18 cellular contexts compared by ENCODE assay signal in the genomic region with DNA sequence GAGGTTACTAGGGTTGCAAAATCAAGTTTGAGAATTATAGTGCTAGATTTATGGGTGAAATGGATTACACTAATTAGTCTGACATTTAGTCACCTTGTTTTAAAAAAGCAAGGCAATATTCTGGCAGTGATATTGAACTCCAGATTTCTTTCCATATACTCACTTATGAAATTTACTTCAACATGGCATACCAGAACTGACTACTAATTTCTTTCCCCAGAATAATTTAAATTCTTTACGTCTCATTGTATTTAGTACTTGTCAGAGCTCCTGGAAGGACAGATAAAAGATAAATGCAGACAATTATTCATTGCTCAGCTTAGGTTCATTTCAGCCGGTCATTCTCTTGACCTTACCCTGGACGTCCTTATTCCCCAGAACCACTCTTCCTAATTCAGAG.
"Had no signal": no experiment of that assay in that cellular context is flagged by ENCODE, and none has a peak within 500 bp of the region (broad histone marks: within the 10 kb centered on the region; RNA-seq: fewer than 3 reads in every experiment).

No MANE protein-coding gene starts in this region.

- H3K4me1 Mint-ChIP-seq: activated CD4-positive, alpha-beta memory T cell treated with anti-CD3 and anti-CD28 coated beads, Interleukin-2, amount 10 ng/mL, durations not matched to agents 7 days and 5 days; naive B cell; neural progenitor cell; T-helper 17 cell had no signal

- H3K4me3 Mint-ChIP-seq: activated CD4-positive, alpha-beta memory T cell treated with anti-CD3 and anti-CD28 coated beads, Interleukin-2, amount 10 ng/mL, durations not matched to agents 7 days and 5 days; activated T-cell treated with anti-CD3 and anti-CD28 coated beads, Interleukin-2, amount 50 U/mL, for 4 hours; brain; naive B cell; neural progenitor cell; T-helper 17 cell had no signal

- H3K9me3 ChIP-seq: ovary, thoracic aorta had no signal

- H3K27me3 ChIP-seq: heart left ventricle, neural progenitor cell, ovary, stomach had no signal

- H3K9ac ChIP-seq: neural progenitor cell had no signal

- H2AFZ ChIP-seq: neural progenitor cell had no signal

- H3K36me3 ChIP-seq: neural progenitor cell, ovary, WERI-Rb-1 had no signal

- H3K36me3 Mint-ChIP-seq: activated naive CD4-positive, alpha-beta T cell treated with anti-CD3 and anti-CD28 coated beads, Interleukin-2, amount 50 U/mL, for 72 hours; naive B cell had no signal

- H3K27ac Mint-ChIP-seq: activated CD4-positive, alpha-beta memory T cell treated with anti-CD3 and anti-CD28 coated beads, Interleukin-2, amount 10 ng/mL, durations not matched to agents 7 days and 5 days; brain; naive B cell; neural progenitor cell; T-helper 17 cell had no signal

- H3K27ac ChIP-seq: heart left ventricle, neural progenitor cell, ovary, stomach, thoracic aorta, WERI-Rb-1 had no signal

- H3K4me2 ChIP-seq: neural progenitor cell had no signal

- H3K4me1 ChIP-seq: neural progenitor cell had no signal

- DNase-seq: activated CD4-positive, alpha-beta memory T cell treated with anti-CD3 and anti-CD28 coated beads, Interleukin-2, amount 10 ng/mL, durations not matched to agents 7 days and 5 days; activated effector memory CD4-positive, alpha-beta T cell treated with Interleukin-2 at 50 U/mL for 16 hours; activated T-cell treated with anti-CD3 and anti-CD28 coated beads, Interleukin-2, amount 50 U/mL, for 4 hours; amygdala; cortex of kidney; effector CD8-positive, alpha-beta T cell; heart left ventricle; naive B cell; ovary; stimulated activated CD4-positive, alpha-beta T cell treated with anti-CD3 and anti-CD28 coated beads, Interleukin-12 subunit alpha, Interleukin-12 subunit beta, amount 100 ng/mL, for 4 hours; stimulated activated CD4-positive, alpha-beta T cell treated with anti-CD3 and anti-CD28 coated beads, Interleukin-2, amount 100 ng/mL, for 24 hours; stomach; T-helper 17 cell; WERI-Rb-1 had no signal

- H3K4me3 ChIP-seq: heart left ventricle, neural progenitor cell, ovary, stomach, thoracic aorta had no signal
